8 cellular contexts compared by ENCODE assay signal in the genomic region with DNA sequence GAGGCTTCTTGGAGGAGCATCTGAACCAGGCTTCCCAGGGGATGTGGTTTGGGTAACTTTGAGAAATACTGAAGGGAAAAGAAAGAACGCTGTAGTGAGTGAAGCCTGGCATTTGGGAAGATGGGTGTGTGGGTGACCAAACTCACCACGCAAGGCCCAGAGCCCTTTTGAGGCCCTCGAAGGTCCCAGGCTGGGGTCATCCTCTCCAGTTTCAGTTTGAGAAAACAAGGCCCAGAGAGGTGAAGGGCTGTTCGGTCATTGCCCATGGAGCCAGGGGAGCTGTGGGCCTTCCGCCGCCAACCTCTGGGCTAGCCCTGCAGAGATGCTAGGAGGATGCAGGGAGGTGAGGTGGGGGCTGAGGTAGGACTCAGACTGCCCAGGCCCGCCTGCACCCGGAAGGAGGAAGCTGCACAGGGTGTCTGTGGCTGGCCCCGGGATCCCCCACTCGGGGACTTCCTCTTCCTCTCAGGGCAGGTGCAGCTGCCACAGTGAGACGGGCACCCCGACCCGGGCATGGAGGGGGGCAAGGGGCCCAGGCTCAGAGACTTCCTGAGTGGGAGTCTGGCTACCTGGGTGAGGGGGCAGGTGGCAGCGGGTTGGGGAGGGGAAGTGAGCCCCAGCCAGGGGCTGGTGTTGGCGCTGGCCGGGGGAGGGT. TPM values are rescaled to one million over a fixed set of nuclear protein-coding genes. Genes with fewer than 3 reads are reported as not detected.
A peak's percentile ranks its signal among the peaks of the same experiment; 100 is the strongest.
DNase-seq lines count a peak whose midpoint lies in the region; ATAC-seq and FAIRE-seq lines count a peak whose summit lies in the region.

CCDC88B (plus strand) TSS at position 451 of the 655 bp plus-strand sequence; CDS start at position 514, 63 bp downstream.

- H3K9me3 ChIP-seq in HUES48 (ENCODE audit: control insufficient read depth, insufficient read depth, low read length) (no peaks in the 10 kb centered on the region), small intestine (ENCODE audit: control insufficient read depth, low read depth) (no peaks in the 10 kb centered on the region)
- H3K9me3 ChIP-seq in effector memory CD4-positive, alpha-beta T cell (ENCODE audit: control insufficient read depth, low read length): no peaks in the 10 kb centered on the region

- H3K9ac ChIP-seq in HUES48 (ENCODE audit: low read depth, low read length): no peak within 1 kb of the TSS

- H3K27me3 ChIP-seq in HUES48 (ENCODE audit: control insufficient read depth, insufficient read depth, low read length) (no peaks in the 10 kb centered on the region), small intestine (ENCODE audit: control insufficient read depth in 2 of 2, insufficient read depth in 2 of 2, low read length in 2 of 2) (no peaks in the 10 kb centered on the region)
- no peaks in the 10 kb centered on the region for H3K27me3 ChIP-seq in effector memory CD4-positive, alpha-beta T cell (replicated peaks; ENCODE audit: control insufficient read depth, insufficient read depth, low read length, poor library complexity, severe bottlenecking)

- H3K4me3 ChIP-seq in HUES48 (ENCODE audit: low read depth, low read length) (peak within 1 kb of the TSS; percentile 69), small intestine (ENCODE audit: low read depth in 1 of 2, low read length in 2 of 2) (peak within 1 kb of the TSS; percentile 38 to 43)
- H3K4me3 ChIP-seq in effector memory CD4-positive, alpha-beta T cell (ENCODE audit: insufficient read depth, low read depth, low read length, poor library complexity, severe bottlenecking): peak within 1 kb of the TSS; percentile 74

- peak; percentile 61 for ATAC-seq in GM19395 (IDR thresholded peaks at IDR 0.05; ENCODE audit: unreplicated experiment)

- DNase-seq in activated CD4-positive, alpha-beta T cell treated with anti-CD3 and anti-CD28 coated beads for 4 hours: peak; percentile 78 to 83
- peak; percentile 84 to 85 (median 84) for DNase-seq in effector memory CD4-positive, alpha-beta T cell
- peak; percentile 56 for DNase-seq in small intestine
- no peak for DNase-seq in DMS153 (lab: John Stamatoyannopoulos, UW)
- DNase-seq in NCI-H2196 (lab: John Stamatoyannopoulos, UW; ENCODE audit: unreplicated experiment): no peak
- no peak for DNase-seq in COLO829 (ENCODE audit: low spot score)

- H3K4me1 ChIP-seq in HUES48 (ENCODE audit: control insufficient read depth, insufficient read depth, low read length): peaks cover 5% of the 10 kb centered on the region; the same call in 1 of the 2 replicates
- peaks cover 31% of the 10 kb centered on the region for H3K4me1 ChIP-seq in effector memory CD4-positive, alpha-beta T cell (ENCODE audit: control insufficient read depth, insufficient read depth, low read length, poor library complexity, severe bottlenecking)
- peaks cover 0 to 10% of the 10 kb centered on the region in 2 donors for H3K4me1 ChIP-seq in small intestine (ENCODE audit: control insufficient read depth in 2 of 2, insufficient read depth in 1 of 2, low read depth in 1 of 2, low read length in 1 of 2)

- 50 to 61% (median 51%) methylated on average over 15 to 16 of the region's 16 CpGs for WGBS in small intestine, 3 donors

- H3K27ac ChIP-seq in HUES48 (ENCODE audit: low read depth, low read length): no peak within 1 kb of the TSS
- peak within 1 kb of the TSS; percentile 95 for H3K27ac ChIP-seq in effector memory CD4-positive, alpha-beta T cell (ENCODE audit: insufficient read depth, low read length, poor library complexity, severe bottlenecking)
- H3K27ac ChIP-seq in small intestine (ENCODE audit: low read depth in 1 of 2, low read length in 1 of 2): peak within 1 kb of the TSS; percentile 25 to 72

- H3K36me3 ChIP-seq in HUES48 (ENCODE audit: control insufficient read depth, insufficient read depth, low read length) (no peaks in the 10 kb centered on the region), small intestine (ENCODE audit: control insufficient read depth in 2 of 2, insufficient read depth in 2 of 2, low read length in 2 of 2) (no peaks in the 10 kb centered on the region)
- peaks cover 31% of the 10 kb centered on the region for H3K36me3 ChIP-seq in effector memory CD4-positive, alpha-beta T cell (ENCODE audit: control insufficient read depth, insufficient read depth, low read length)

- FAIRE-seq in small intestine (lab: Jason Lieb, UNC): no peak

RNA-seq across cellular contexts. Expression of gene CCDC88B, which starts in this region (rescaled TPM):
- 100 to 1,000 TPM in 2 of 3 donors, 10 to 100 TPM in 1; 32.3 to 363 (median 147) TPM for polyA plus RNA-seq in small intestine

Comparison
In these comparisons a context has a peak if more than half of its experiments do, and no peak if none do; other contexts are left out.
1. DNase-seq: peak in activated CD4-positive, alpha-beta T cell treated with anti-CD3 and anti-CD28 coated beads for 4 hours (2 of 2), effector memory CD4-positive, alpha-beta T cell (3 of 3) and small intestine (single experiment); none in DMS153 (single experiment), NCI-H2196 (single experiment) and COLO829 (single experiment).
2. Peak in every context shown above with its lines, with median percentiles within 50 percentile points of each other: H3K4me3 ChIP-seq.